ENCODE assay signal across 1 cellular context in genomic region chr19:47389150-47389556, GRCh38.
TF ChIP-seq lines count a peak whose summit lies in the region.

No MANE protein-coding gene starts in this region.

TF ChIP-seq in SK-N-SH treated with all-trans-retinoic acid at 6 μM for 48 hours, 23 proteins besides CTCF, POLR2A, EP300 and RAD21 (continued from another document):
- TF ChIP-seq SNAI2 (CRISPR knock-in tag; IDR thresholded peaks at IDR 0.05), result no peak
- TF ChIP-seq RARB (CRISPR knock-in tag; IDR thresholded peaks at IDR 0.05), result no peak
- no peak for TF ChIP-seq CSRNP3 (CRISPR knock-in tag; IDR thresholded peaks at IDR 0.05)
- no peak for TF ChIP-seq OSR1 (CRISPR knock-in tag; IDR thresholded peaks at IDR 0.05)
